8 cellular contexts compared by ENCODE assay signal in genomic region chr7:28179081-28180030, GRCh38. TPM values are rescaled to one million over a fixed set of nuclear protein-coding genes. Genes with fewer than 3 reads are reported as not detected.
A peak's percentile ranks its signal among the peaks of the same experiment; 100 is the strongest.
DNase-seq lines count a peak whose midpoint lies in the region; ATAC-seq and TF ChIP-seq lines count a peak whose summit lies in the region.

No MANE protein-coding gene starts in this region.

- peak overlapping the region; percentile 89 to 99 (median 98) for H3K4me2 ChIP-seq in BLaER1 treated with 17β-estradiol and CSF1 and Interleukin-3, amounts not matched to agents 10 nM and 100 nM
- peak overlapping the region; percentile 63 for H3K4me2 ChIP-seq in neuronal stem cell (ENCODE audit: insufficient read depth, low read length, poor library complexity, severe bottlenecking)

- H3K36me3 ChIP-seq in BLaER1 treated with 17β-estradiol and CSF1 and Interleukin-3, amounts not matched to agents 10 nM and 100 nM: 0 out of 22 replicates have a peak, but pooled peaks cover 0 to 5% (median 0%) of the 10 kb centered on the region in 11 experiments
- H3K36me3 ChIP-seq in gastroesophageal sphincter (no peaks in the 10 kb centered on the region), neuronal stem cell (replicated peaks in 1 of 2; ENCODE audit: control insufficient read depth in 2 of 2, insufficient read depth in 2 of 2, low read length in 2 of 2) (no peaks in the 10 kb centered on the region), suprapubic skin (no peaks in the 10 kb centered on the region)

- H3K4ac ChIP-seq in neuronal stem cell (ENCODE audit: low read length): no peak overlapping the region

- H3K9me3 ChIP-seq in BLaER1 treated with 17β-estradiol and CSF1 and Interleukin-3, amounts not matched to agents 10 nM and 100 nM (replicated peaks in 1 of 11): no peaks in the 10 kb centered on the region
- no peaks in the 10 kb centered on the region for H3K9me3 ChIP-seq in gastroesophageal sphincter
- no peaks in the 10 kb centered on the region for H3K9me3 ChIP-seq in neuronal stem cell (replicated peaks in 1 of 2; ENCODE audit: control insufficient read depth in 2 of 2, insufficient read depth in 1 of 2, low read depth in 1 of 2, low read length in 2 of 2)
- H3K9me3 ChIP-seq in suprapubic skin: no peaks in the 10 kb centered on the region

- no peak overlapping the region for H2BK120ac ChIP-seq in neuronal stem cell (ENCODE audit: low read depth, low read length)

- peaks cover 0 to 45% (median 13%) of the 10 kb centered on the region in 11 experiments; a peak in 14 of 22 replicates for H4K20me1 ChIP-seq in BLaER1 treated with 17β-estradiol and CSF1 and Interleukin-3, amounts not matched to agents 10 nM and 100 nM

- peak overlapping the region; percentile 69 to 88 (median 78) for H3K4me3 ChIP-seq in BLaER1 treated with 17β-estradiol and CSF1 and Interleukin-3, amounts not matched to agents 10 nM and 100 nM
- H3K4me3 ChIP-seq in gastroesophageal sphincter: peak overlapping the region; percentile 79 to 82
- peak overlapping the region; percentile 42 to 82 for H3K4me3 ChIP-seq in neuronal stem cell (ENCODE audit: low read length in 2 of 2)
- peak overlapping the region; percentile 79 for H3K4me3 ChIP-seq in suprapubic skin

- H3K18ac ChIP-seq in neuronal stem cell (ENCODE audit: low read length): peak overlapping the region; percentile 69

- H3K79me1 ChIP-seq in neuronal stem cell (ENCODE audit: low read depth, low read length): no peaks in the 10 kb centered on the region

- H2BK15ac ChIP-seq in neuronal stem cell (ENCODE audit: low read length): no peak overlapping the region

- TF ChIP-seq POLR2A in gastroesophageal sphincter (IDR thresholded peaks at IDR 0.05): peak; percentile 14
- TF ChIP-seq POLR2A in suprapubic skin (IDR thresholded peaks at IDR 0.05): no peak

- no peaks in the 10 kb centered on the region for H3K27me3 ChIP-seq in BLaER1 treated with 17β-estradiol and CSF1 and Interleukin-3, amounts not matched to agents 10 nM and 100 nM
- H3K27me3 ChIP-seq in gastroesophageal sphincter (no peaks in the 10 kb centered on the region), neuronal stem cell (ENCODE audit: control insufficient read depth in 3 of 3, insufficient read depth in 3 of 3, low read depth in 1 of 3, low read length in 3 of 3) (peaks cover 4 to 78% (median 16%) of the 10 kb centered on the region in 3 experiments), suprapubic skin (no peaks in the 10 kb centered on the region)

- H2AK5ac ChIP-seq in neuronal stem cell (ENCODE audit: low read depth, low read length): no peak overlapping the region

- H4K8ac ChIP-seq in neuronal stem cell (ENCODE audit: low read depth, low read length): no peak overlapping the region

- TF ChIP-seq EP300 in gastroesophageal sphincter (IDR thresholded peaks at IDR 0.05) (no peak), suprapubic skin (IDR thresholded peaks at IDR 0.05) (no peak)

- H2BK5ac ChIP-seq in neuronal stem cell (ENCODE audit: low read length): no peak overlapping the region

- no CpG with 5 or more reads among the region's 97 CpGs for WGBS in gastroesophageal sphincter (ENCODE audit: low coverage in 1 of 2), 2 donors
- no CpG with 5 or more reads among the region's 97 CpGs for WGBS in neuronal stem cell (ENCODE audit: extremely low coverage in 2 of 2, insufficient read length in 2 of 2, insufficient replicate concordance in 1 of 2), 2 donors
- WGBS in suprapubic skin: 0% methylated on average over 5 of the region's 97 CpGs

- H3K23ac ChIP-seq in neuronal stem cell (ENCODE audit: low read depth, low read length, poor library complexity): no peak overlapping the region

- no peak overlapping the region for H2BK12ac ChIP-seq in neuronal stem cell (ENCODE audit: low read length)

- TF ChIP-seq CTCF in gastroesophageal sphincter (IDR thresholded peaks at IDR 0.05) (no peak), suprapubic skin (IDR thresholded peaks at IDR 0.05) (no peak)

- H3K14ac ChIP-seq in neuronal stem cell (ENCODE audit: low read length): no peak overlapping the region

- peak; percentile 82 for DNase-seq in RPMI8226
- DNase-seq in activated effector memory CD4-positive, alpha-beta T cell treated with anti-CD3 and anti-CD28 coated beads, Interleukin-2, amount 50 U/mL, for 16 hours: peak; percentile 91
- peak; percentile 33 for DNase-seq in neuronal stem cell (ENCODE audit: low spot score)
- peak; percentile 82 to 88 for DNase-seq in suprapubic skin (ENCODE audit: low spot score in 2 of 2)

- peak overlapping the region; percentile 73 to 88 (median 84) for H3K9ac ChIP-seq in BLaER1 treated with 17β-estradiol and CSF1 and Interleukin-3, amounts not matched to agents 10 nM and 100 nM
- peak overlapping the region; percentile 33 for H3K9ac ChIP-seq in neuronal stem cell (ENCODE audit: low read depth, low read length, poor library complexity)

- H4K91ac ChIP-seq in neuronal stem cell (ENCODE audit: low read depth, low read length, poor library complexity): no peak overlapping the region

- peak overlapping the region; percentile 65 to 85 (median 75) for H3K27ac ChIP-seq in BLaER1 treated with 17β-estradiol and CSF1 and Interleukin-3, amounts not matched to agents 10 nM and 100 nM
- H3K27ac ChIP-seq in gastroesophageal sphincter (peak overlapping the region; percentile 22 to 93 (median 92)), neuronal stem cell (replicated peaks; ENCODE audit: low read length) (no peak overlapping the region), suprapubic skin (peak overlapping the region; percentile 88)

- ATAC-seq in GM19351 (IDR thresholded peaks at IDR 0.05; ENCODE audit: unreplicated experiment) (peak; percentile 77), HG03520 (IDR thresholded peaks at IDR 0.05; ENCODE audit: unreplicated experiment) (peak; percentile 45), gastroesophageal sphincter (peak; percentile 84)

- peak overlapping the region; percentile 87 for H2AFZ ChIP-seq in neuronal stem cell (ENCODE audit: low read length)

- peaks cover 32 to 80% (median 48%) of the 10 kb centered on the region in 10 experiments for H3K4me1 ChIP-seq in BLaER1 treated with 17β-estradiol and CSF1 and Interleukin-3, amounts not matched to agents 10 nM and 100 nM
- H3K4me1 ChIP-seq in gastroesophageal sphincter: peaks cover 0 to 68% (median 8%) of the 10 kb centered on the region in 3 donors
- peaks cover 0 to 2% of the 10 kb centered on the region in 2 donors for H3K4me1 ChIP-seq in neuronal stem cell (ENCODE audit: control insufficient read depth in 2 of 2, insufficient read depth in 1 of 2, low read depth in 1 of 2, low read length in 2 of 2)
- H3K4me1 ChIP-seq in suprapubic skin: peaks cover 21% of the 10 kb centered on the region

RNA-seq across cellular contexts. Expression of gene JAZF1, which starts 1.2 kb away (rescaled TPM):
- total RNA-seq in gastroesophageal sphincter: 10 to 100 TPM; 27.8 to 36.5 (median 30.5) TPM
- polyA plus RNA-seq in neuronal stem cell (2013, experiment 1 of 2): 2.6 TPM
- polyA plus RNA-seq in neuronal stem cell (2013, experiment 2 of 2): 2.6 TPM
- total RNA-seq in suprapubic skin: 1 to 10 TPM; 5.0 to 8.4 (median 7.4) TPM

Comparison
In these comparisons a context has a peak if more than half of its experiments do, and no peak if none do; other contexts are left out.
1. DNase-seq: peak in every context shown above with its lines; median percentile 91 in activated effector memory CD4-positive, alpha-beta T cell treated with anti-CD3 and anti-CD28 coated beads, Interleukin-2, amount 50 U/mL, for 16 hours; 85 in suprapubic skin; 82 in RPMI8226; 33 in neuronal stem cell.
2. POLR2A ChIP-seq: peak in gastroesophageal sphincter (2 of 2); none in suprapubic skin (0 of 2).
3. Peak in every context shown above with its lines, with median percentiles within 50 percentile points of each other: H3K4me3 ChIP-seq and ATAC-seq.